Comparison of ENCODE assay signal across 2 cellular contexts in genomic region chr14:103391048-103391447, GRCh38.
A peak's percentile ranks its signal among the peaks of the same experiment; 100 is the strongest.
TF ChIP-seq lines count a peak whose summit lies in the region.

No MANE protein-coding gene starts in this region.

TF ChIP-seq in SK-N-SH, 30 proteins besides CTCF, POLR2A, EP300 and RAD21:
- TF ChIP-seq SMC3 (IDR thresholded peaks at IDR 0.05; ENCODE audit: low read depth, low read length) (peak; percentile 20; the same call in 1 of the 2 replicates), GABPA (IDR thresholded peaks at IDR 0.05; ENCODE audit: low read depth) (no peak), CHD2 (IDR thresholded peaks at IDR 0.05; ENCODE audit: low read length, partially characterized antibody) (peak; percentile 27), RCOR1 (IDR thresholded peaks at IDR 0.05; ENCODE audit: low read length) (0 out of 2 replicates have a peak, but pooled peaks have one; percentile 22), TAF1 (IDR thresholded peaks at IDR 0.05; ENCODE audit: borderline replicate concordance, low read depth, low read length) (peak; percentile 38; the same call in 1 of the 2 replicates), SIN3A (IDR thresholded peaks at IDR 0.05; ENCODE audit: borderline replicate concordance, low read depth, low read length) (no peak), NFIC (IDR thresholded peaks at IDR 0.05; ENCODE audit: borderline replicate concordance) (0 out of 2 replicates have a peak, but pooled peaks have one; percentile 15)

TF ChIP-seq in HepG2, 621 proteins besides CTCF, POLR2A, EP300 and RAD21:
- TF ChIP-seq ZIK1 (CRISPR knock-in tag; IDR thresholded peaks at IDR 0.05; ENCODE audit: borderline replicate concordance, low read depth) (no peak), SIX4 (CRISPR knock-in tag; IDR thresholded peaks at IDR 0.05) (no peak), STAG1 (CRISPR knock-in tag; IDR thresholded peaks at IDR 0.05) (peak; percentile 40), CCDC6 (CRISPR knock-in tag; IDR thresholded peaks at IDR 0.05) (no peak), ZNF660 (CRISPR knock-in tag; IDR thresholded peaks at IDR 0.05; ENCODE audit: borderline replicate concordance, low read depth) (no peak), ZNF264 (CRISPR knock-in tag; IDR thresholded peaks at IDR 0.05) (no peak), EEA1 (CRISPR knock-in tag; IDR thresholded peaks at IDR 0.05; ENCODE audit: borderline replicate concordance) (no peak), JUN (CRISPR knock-in tag; IDR thresholded peaks at IDR 0.05) (no peak), SMC3 (IDR thresholded peaks at IDR 0.05; ENCODE audit: low read length) (0 out of 2 replicates have a peak, but pooled peaks have one; percentile 7), TGIF2 (CRISPR knock-in tag; IDR thresholded peaks at IDR 0.05) (no peak), ZNF768 (CRISPR knock-in tag; IDR thresholded peaks at IDR 0.05) (no peak), ZNF329 (CRISPR knock-in tag; IDR thresholded peaks at IDR 0.05; ENCODE audit: low read depth) (no peak), ZBTB40 (IDR thresholded peaks at IDR 0.05) (no peak), ZBTB40 (CRISPR knock-in tag; IDR thresholded peaks at IDR 0.05) (no peak), ZFP90 (CRISPR knock-in tag; IDR thresholded peaks at IDR 0.05; ENCODE audit: borderline replicate concordance) (no peak), TEAD3 (CRISPR knock-in tag; optimal IDR thresholded peaks at IDR 0.05; ENCODE audit: borderline replicate concordance) (peak; percentile 49), MAFG (CRISPR knock-in tag; IDR thresholded peaks at IDR 0.05) (no peak), CC2D1A (CRISPR knock-in tag; IDR thresholded peaks at IDR 0.05) (no peak), LCORL (IDR thresholded peaks at IDR 0.05) (no peak), LCORL (CRISPR knock-in tag; IDR thresholded peaks at IDR 0.05) (no peak), ZNF691 (CRISPR knock-in tag; IDR thresholded peaks at IDR 0.05; ENCODE audit: borderline replicate concordance, low read depth) (no peak), RBAK (CRISPR knock-in tag; IDR thresholded peaks at IDR 0.05) (no peak), PHF20 (CRISPR knock-in tag; IDR thresholded peaks at IDR 0.05) (no peak), MED1 (CRISPR knock-in tag; IDR thresholded peaks at IDR 0.05) (no peak)
- TF ChIP-seq, protein P1, sequence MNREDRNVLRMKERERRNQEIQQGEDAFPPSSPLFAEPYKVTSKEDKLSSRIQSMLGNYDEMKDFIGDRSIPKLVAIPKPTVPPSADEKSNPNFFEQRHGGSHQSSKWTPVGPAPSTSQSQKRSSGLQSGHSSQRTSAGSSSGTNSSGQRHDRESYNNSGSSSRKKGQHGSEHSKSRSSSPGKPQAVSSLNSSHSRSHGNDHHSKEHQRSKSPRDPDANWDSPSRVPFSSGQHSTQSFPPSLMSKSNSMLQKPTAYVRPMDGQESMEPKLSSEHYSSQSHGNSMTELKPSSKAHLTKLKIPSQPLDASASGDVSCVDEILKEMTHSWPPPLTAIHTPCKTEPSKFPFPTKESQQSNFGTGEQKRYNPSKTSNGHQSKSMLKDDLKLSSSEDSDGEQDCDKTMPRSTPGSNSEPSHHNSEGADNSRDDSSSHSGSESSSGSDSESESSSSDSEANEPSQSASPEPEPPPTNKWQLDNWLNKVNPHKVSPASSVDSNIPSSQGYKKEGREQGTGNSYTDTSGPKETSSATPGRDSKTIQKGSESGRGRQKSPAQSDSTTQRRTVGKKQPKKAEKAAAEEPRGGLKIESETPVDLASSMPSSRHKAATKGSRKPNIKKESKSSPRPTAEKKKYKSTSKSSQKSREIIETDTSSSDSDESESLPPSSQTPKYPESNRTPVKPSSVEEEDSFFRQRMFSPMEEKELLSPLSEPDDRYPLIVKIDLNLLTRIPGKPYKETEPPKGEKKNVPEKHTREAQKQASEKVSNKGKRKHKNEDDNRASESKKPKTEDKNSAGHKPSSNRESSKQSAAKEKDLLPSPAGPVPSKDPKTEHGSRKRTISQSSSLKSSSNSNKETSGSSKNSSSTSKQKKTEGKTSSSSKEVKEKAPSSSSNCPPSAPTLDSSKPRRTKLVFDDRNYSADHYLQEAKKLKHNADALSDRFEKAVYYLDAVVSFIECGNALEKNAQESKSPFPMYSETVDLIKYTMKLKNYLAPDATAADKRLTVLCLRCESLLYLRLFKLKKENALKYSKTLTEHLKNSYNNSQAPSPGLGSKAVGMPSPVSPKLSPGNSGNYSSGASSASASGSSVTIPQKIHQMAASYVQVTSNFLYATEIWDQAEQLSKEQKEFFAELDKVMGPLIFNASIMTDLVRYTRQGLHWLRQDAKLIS (CRISPR knock-in tag; IDR thresholded peaks at IDR 0.05): no peak
- TF ChIP-seq, protein P2, sequence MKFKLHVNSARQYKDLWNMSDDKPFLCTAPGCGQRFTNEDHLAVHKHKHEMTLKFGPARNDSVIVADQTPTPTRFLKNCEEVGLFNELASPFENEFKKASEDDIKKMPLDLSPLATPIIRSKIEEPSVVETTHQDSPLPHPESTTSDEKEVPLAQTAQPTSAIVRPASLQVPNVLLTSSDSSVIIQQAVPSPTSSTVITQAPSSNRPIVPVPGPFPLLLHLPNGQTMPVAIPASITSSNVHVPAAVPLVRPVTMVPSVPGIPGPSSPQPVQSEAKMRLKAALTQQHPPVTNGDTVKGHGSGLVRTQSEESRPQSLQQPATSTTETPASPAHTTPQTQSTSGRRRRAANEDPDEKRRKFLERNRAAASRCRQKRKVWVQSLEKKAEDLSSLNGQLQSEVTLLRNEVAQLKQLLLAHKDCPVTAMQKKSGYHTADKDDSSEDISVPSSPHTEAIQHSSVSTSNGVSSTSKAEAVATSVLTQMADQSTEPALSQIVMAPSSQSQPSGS (CRISPR knock-in tag; IDR thresholded peaks at IDR 0.05): no peak
- TF ChIP-seq, protein P3, sequence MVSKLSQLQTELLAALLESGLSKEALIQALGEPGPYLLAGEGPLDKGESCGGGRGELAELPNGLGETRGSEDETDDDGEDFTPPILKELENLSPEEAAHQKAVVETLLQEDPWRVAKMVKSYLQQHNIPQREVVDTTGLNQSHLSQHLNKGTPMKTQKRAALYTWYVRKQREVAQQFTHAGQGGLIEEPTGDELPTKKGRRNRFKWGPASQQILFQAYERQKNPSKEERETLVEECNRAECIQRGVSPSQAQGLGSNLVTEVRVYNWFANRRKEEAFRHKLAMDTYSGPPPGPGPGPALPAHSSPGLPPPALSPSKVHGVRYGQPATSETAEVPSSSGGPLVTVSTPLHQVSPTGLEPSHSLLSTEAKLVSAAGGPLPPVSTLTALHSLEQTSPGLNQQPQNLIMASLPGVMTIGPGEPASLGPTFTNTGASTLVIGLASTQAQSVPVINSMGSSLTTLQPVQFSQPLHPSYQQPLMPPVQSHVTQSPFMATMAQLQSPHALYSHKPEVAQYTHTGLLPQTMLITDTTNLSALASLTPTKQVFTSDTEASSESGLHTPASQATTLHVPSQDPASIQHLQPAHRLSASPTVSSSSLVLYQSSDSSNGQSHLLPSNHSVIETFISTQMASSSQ (IDR thresholded peaks at IDR 0.05; ENCODE audit: low read depth): no peak
- TF ChIP-seq, protein P3 (CRISPR knock-in tag; IDR thresholded peaks at IDR 0.05; ENCODE audit: borderline replicate concordance): no peak
TF ChIP-seq in HepG2: peak in this region for 3.
